11 cellular contexts compared by ENCODE assay signal in the genomic region with DNA sequence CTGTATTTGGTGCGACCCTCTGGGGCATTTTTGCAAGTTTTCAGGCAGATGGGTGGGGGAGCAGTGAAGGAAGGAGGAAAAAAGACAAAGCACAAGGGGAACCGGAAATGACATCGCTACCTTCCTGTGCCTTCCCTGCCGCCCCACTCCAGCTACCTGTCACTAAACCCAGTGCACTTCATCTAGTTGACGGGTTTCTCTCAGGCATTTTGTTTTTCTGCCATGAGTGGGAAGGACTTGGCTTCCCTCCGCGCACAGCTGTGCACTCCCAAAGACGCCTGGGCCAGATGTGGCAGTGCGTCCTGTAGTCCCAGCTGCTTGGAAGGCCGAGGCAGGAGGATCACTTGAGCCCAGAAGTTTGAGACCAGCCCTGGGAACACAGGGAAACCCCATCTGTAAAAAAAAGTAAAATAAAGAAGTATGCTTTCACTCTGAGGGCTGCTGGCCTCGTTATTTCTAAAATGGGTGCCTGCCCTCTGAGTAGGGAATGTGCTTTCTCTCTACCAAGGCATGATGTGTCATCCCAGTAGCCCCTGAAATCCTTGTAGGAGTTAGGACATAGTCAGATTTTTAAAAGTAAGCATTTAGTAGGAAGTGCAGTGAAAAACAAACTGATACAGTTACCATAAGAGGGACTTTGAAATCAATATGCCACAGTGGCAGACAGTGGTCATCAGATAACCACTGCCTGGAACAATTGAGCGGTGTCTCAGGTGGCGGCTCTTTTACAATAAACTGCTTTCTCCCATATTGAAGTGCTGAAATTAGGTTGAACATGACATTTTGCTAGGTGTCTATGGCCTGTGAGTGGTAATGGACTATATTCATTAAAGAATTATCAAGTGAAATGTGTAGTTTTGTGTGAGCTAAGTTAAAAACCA.
DNase-seq lines count a peak whose midpoint lies in the region; TF ChIP-seq lines count a peak whose summit lies in the region.
"Had no signal": no experiment of that assay in that cellular context is flagged by ENCODE, and none has a peak within 500 bp of the region (broad histone marks: within the 10 kb centered on the region; RNA-seq: fewer than 3 reads in every experiment).

No MANE protein-coding gene starts in this region.

- H3K4me3 Mint-ChIP-seq in T-helper 1 cell treated with Interleukin-12 subunit alpha and Interleukin-12 subunit beta and Interleukin-4 antibody, amounts not matched to agents 30 μg/mL and 1 μg/mL, for 36 hours, result peak overlapping the region; percentile 46

- no peak for TF ChIP-seq CTCF in fibroblast of lung (conservative IDR thresholded peaks at IDR 0.05 in 1 of 2, IDR thresholded peaks at IDR 0.05 in 1 of 2; ENCODE audit: low read depth in 1 of 2, low read length in 2 of 2)
- TF ChIP-seq CTCF in colonic mucosa (IDR thresholded peaks at IDR 0.05), result no peak

- no peaks in the 10 kb centered on the region for H3K79me2 ChIP-seq in fibroblast of lung (ENCODE audit: control insufficient read depth, insufficient read depth, low read length)

- H3K9me3 ChIP-seq in fibroblast of lung (ENCODE audit: control insufficient read depth, insufficient read depth, low read depth, low read length), result no peaks in the 10 kb centered on the region
- H3K9me3 ChIP-seq in colonic mucosa, result no peaks in the 10 kb centered on the region
- H3K9me3 ChIP-seq: neutrophil had no signal

- peak overlapping the region; percentile 90 for H3K27ac Mint-ChIP-seq in T-helper 1 cell treated with Interleukin-12 subunit alpha and Interleukin-12 subunit beta and Interleukin-4 antibody, amounts not matched to agents 30 μg/mL and 1 μg/mL, for 36 hours

- H3K4me3 ChIP-seq in fibroblast of lung (replicated peaks in 1 of 4; ENCODE audit: control extremely low read depth in 1 of 4, insufficient read depth in 1 of 4, low read depth in 3 of 4, low read length in 4 of 4) (no peak overlapping the region), colonic mucosa (no peak overlapping the region)

- no peak overlapping the region for H3K9ac ChIP-seq in fibroblast of lung (ENCODE audit: insufficient read depth, low read length)
- no peak overlapping the region for H3K9ac ChIP-seq in colonic mucosa (ENCODE audit: low read depth in 2 of 2, low read length in 2 of 2)

- peak; percentile 57 for DNase-seq in activated CD4-positive, alpha-beta T cell treated with anti-CD3 and anti-CD28 coated beads for 48 hours
- DNase-seq in activated CD4-positive, alpha-beta T cell treated with anti-CD3 and anti-CD28 coated beads for 1 hour, result no peak
- peak in 1 of 2 donors; percentile 53 for DNase-seq in fibroblast of lung (ENCODE audit: low read depth in 2 of 2)
- peak; percentile 26 for DNase-seq in stimulated activated naive CD4-positive, alpha-beta T cell treated with Interleukin-2 at 50 U/mL for 16 hours (lab: John Stamatoyannopoulos, UW)
- DNase-seq in germinal center (ENCODE audit: low spot score), result no peak
- DNase-seq in colonic mucosa, result no peak
- DNase-seq in Ammon's horn (ENCODE audit: low spot score), result no peak
- DNase-seq: AML-193, SIG-M5 had no signal

- peaks cover 7% of the 10 kb centered on the region for H3K9me3 Mint-ChIP-seq in T-helper 1 cell treated with Interleukin-12 subunit alpha and Interleukin-12 subunit beta and Interleukin-4 antibody, amounts not matched to agents 30 μg/mL and 1 μg/mL, for 36 hours

- H3K36me3 ChIP-seq in fibroblast of lung (ENCODE audit: control insufficient read depth, insufficient read depth, low read length), result no peaks in the 10 kb centered on the region
- H3K36me3 ChIP-seq in colonic mucosa, result no peaks in the 10 kb centered on the region
- H3K36me3 ChIP-seq: neutrophil had no signal

- H3K27me3 ChIP-seq in fibroblast of lung (ENCODE audit: control insufficient read depth, insufficient read depth, low read length) (no peaks in the 10 kb centered on the region), colonic mucosa (no peaks in the 10 kb centered on the region)
- H3K27me3 ChIP-seq: neutrophil had no signal

- H2AFZ ChIP-seq in fibroblast of lung (ENCODE audit: low read length), result no peak overlapping the region

- intact Hi-C loops in colonic mucosa (cut with DNase I), result no loop called here

- peaks cover 70% of the 10 kb centered on the region for H3K4me1 Mint-ChIP-seq in T-helper 1 cell treated with Interleukin-12 subunit alpha and Interleukin-12 subunit beta and Interleukin-4 antibody, amounts not matched to agents 30 μg/mL and 1 μg/mL, for 36 hours (ENCODE audit: low read depth)

- H3K27ac ChIP-seq in fibroblast of lung (ENCODE audit: insufficient read depth, low read length) (peak overlapping the region; percentile 76), colonic mucosa (no peak overlapping the region)
- H3K27ac ChIP-seq: neutrophil had no signal

- H4K20me1 ChIP-seq in fibroblast of lung (ENCODE audit: control insufficient read depth, extremely low read depth, insufficient read depth, low read length), result no peaks in the 10 kb centered on the region

- peaks cover 56% of the 10 kb centered on the region for H3K36me3 Mint-ChIP-seq in T-helper 1 cell treated with Interleukin-12 subunit alpha and Interleukin-12 subunit beta and Interleukin-4 antibody, amounts not matched to agents 30 μg/mL and 1 μg/mL, for 36 hours (ENCODE audit: low read depth)

- no peaks in the 10 kb centered on the region for H3K27me3 Mint-ChIP-seq in T-helper 1 cell treated with Interleukin-12 subunit alpha and Interleukin-12 subunit beta and Interleukin-4 antibody, amounts not matched to agents 30 μg/mL and 1 μg/mL, for 36 hours (ENCODE audit: low read depth)

- H3K4me2 ChIP-seq in fibroblast of lung (ENCODE audit: extremely low read depth, insufficient read depth, low read length), result peak overlapping the region; percentile 56

- H3K4me1 ChIP-seq in fibroblast of lung (ENCODE audit: control insufficient read depth, extremely low read depth, insufficient read depth, low read length) (peaks cover 17% of the 10 kb centered on the region), colonic mucosa (no peaks in the 10 kb centered on the region)

Comparison
In these comparisons a context has a peak if more than half of its experiments do, and no peak if none do; other contexts are left out.
1. DNase-seq: peak in activated CD4-positive, alpha-beta T cell treated with anti-CD3 and anti-CD28 coated beads for 48 hours (single experiment) and stimulated activated naive CD4-positive, alpha-beta T cell treated with Interleukin-2 at 50 U/mL for 16 hours (single experiment); none in activated CD4-positive, alpha-beta T cell treated with anti-CD3 and anti-CD28 coated beads for 1 hour (single experiment), germinal center (single experiment), colonic mucosa (single experiment) and Ammon's horn (single experiment).